Comparison of ENCODE assay signal across 8 cellular contexts in the genomic region with DNA sequence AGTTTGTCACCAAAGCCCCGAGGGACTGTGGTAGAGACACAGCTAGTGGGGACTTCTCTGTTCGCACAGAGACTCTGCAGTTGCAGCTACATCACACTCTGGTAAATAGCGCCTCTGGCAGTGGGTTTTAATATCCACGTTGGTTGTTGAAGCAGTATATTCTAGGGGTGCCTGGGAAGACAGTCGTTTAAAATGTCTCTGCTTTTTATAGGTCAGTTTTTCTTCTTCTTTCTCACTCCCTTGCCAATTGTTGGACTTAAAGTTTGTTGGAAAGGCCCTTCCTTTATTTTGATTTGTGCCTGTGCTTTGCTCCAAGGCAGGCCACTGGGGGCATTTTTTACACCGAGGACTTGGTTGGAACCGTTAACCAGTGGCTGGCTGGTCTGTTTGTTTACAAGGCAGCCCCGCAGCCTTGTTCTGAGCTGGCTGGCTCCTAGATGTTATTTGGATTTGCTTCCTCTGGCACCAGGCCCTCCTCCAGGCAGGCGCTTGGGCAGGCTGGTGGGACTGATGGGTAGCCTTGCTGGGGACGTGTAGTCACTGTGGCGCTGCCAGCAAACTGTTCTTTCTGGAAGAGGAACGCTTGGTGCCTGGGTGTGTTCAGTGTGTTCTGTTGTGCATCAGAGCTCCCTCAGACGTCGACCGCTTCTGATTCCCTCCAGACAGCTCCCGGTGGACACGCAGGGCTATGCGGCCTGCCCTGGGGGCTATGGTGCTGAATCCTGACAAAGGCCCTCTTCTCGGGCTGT.
DNase-seq lines count a peak whose midpoint lies in the region; ATAC-seq and TF ChIP-seq lines count a peak whose summit lies in the region.

No MANE protein-coding gene starts in this region.

- H3K27ac ChIP-seq in Karpas-422 (ENCODE audit: low read length) = peak overlapping the region; percentile 57

- H4K20me1 ChIP-seq in Karpas-422 (ENCODE audit: insufficient read depth, low read depth, low read length) = no peaks in the 10 kb centered on the region

- H2AFZ ChIP-seq in Karpas-422 (ENCODE audit: low read length) = no peak overlapping the region

- peak overlapping the region; percentile 11; the same call in 1 of the 2 replicates for H3K9ac ChIP-seq in Karpas-422 (ENCODE audit: low read length)

- peaks cover 26% of the 10 kb centered on the region for H3K4me1 ChIP-seq in BE2C
- H3K4me1 ChIP-seq in Karpas-422 (ENCODE audit: low read length) = peaks cover 43% of the 10 kb centered on the region

- peak; percentile 73 for DNase-seq in BE2C
- DNase-seq in Karpas-422 = peak; percentile 60
- DNase-seq in astrocyte of the spinal cord (ENCODE audit: low read depth, low spot score) = peak; percentile 46
- DNase-seq in middle frontal gyrus (ENCODE audit: extremely low spot score, low spot score) = peak; percentile 29
- no peak for DNase-seq in NCI-H146 treated with DMSO at 0.1 percent for 48 hours (lab: John Stamatoyannopoulos, UW; ENCODE audit: unreplicated experiment)
- DNase-seq in NCI-H187 treated with DMSO at 0.1 percent for 48 hours (lab: John Stamatoyannopoulos, UW) = no peak

- H3K9me3 ChIP-seq in BE2C = no peaks in the 10 kb centered on the region
- H3K9me3 ChIP-seq in Karpas-422 (ENCODE audit: low read length) = no peaks in the 10 kb centered on the region

- H3K27me3 ChIP-seq in BE2C (no peaks in the 10 kb centered on the region), Karpas-422 (ENCODE audit: low read length) (no peaks in the 10 kb centered on the region)

- H3K36me3 ChIP-seq in BE2C = no peaks in the 10 kb centered on the region
- no peaks in the 10 kb centered on the region for H3K36me3 ChIP-seq in Karpas-422 (ENCODE audit: insufficient read depth, low read length)

- in situ Hi-C loops in astrocyte of the spinal cord (cut with HindIII; ENCODE audit: low sequenced_read_pairs) = no loop called here

- H3K9me2 ChIP-seq in Karpas-422 (replicated peaks; ENCODE audit: insufficient read depth, low read length) = no peaks in the 10 kb centered on the region

- H3K4me2 ChIP-seq in Karpas-422 (ENCODE audit: low read depth, low read length, poor library complexity, severe bottlenecking) = no peak overlapping the region

- H3K4me3 ChIP-seq in BE2C (ENCODE audit: low read depth, low read length) (no peak overlapping the region), Karpas-422 (ENCODE audit: low read length) (no peak overlapping the region), astrocyte of the spinal cord (ENCODE audit: low read depth, low read length) (no peak overlapping the region)

- H3K79me2 ChIP-seq in Karpas-422 (ENCODE audit: low read length) = peaks cover 28% of the 10 kb centered on the region

- TF ChIP-seq CTCF in BE2C (IDR thresholded peaks at IDR 0.05; ENCODE audit: low read depth, low read length) (peak; percentile 14; the same call in 1 of the 2 replicates), astrocyte of the spinal cord (IDR thresholded peaks at IDR 0.05; ENCODE audit: low read depth, low read length) (peak; percentile 15)

- ATAC-seq in GM19452 (IDR thresholded peaks at IDR 0.05; ENCODE audit: unreplicated experiment) (no peak), GM21447 (IDR thresholded peaks at IDR 0.05; ENCODE audit: unreplicated experiment) (no peak)

Comparison
In these comparisons a context has a peak if more than half of its experiments do, and no peak if none do; other contexts are left out.
1. DNase-seq: peak in BE2C (single experiment), Karpas-422 (single experiment), astrocyte of the spinal cord (single experiment) and middle frontal gyrus (single experiment); none in NCI-H146 treated with DMSO at 0.1 percent for 48 hours (single experiment) and NCI-H187 treated with DMSO at 0.1 percent for 48 hours (single experiment).